In the genomic region with DNA sequence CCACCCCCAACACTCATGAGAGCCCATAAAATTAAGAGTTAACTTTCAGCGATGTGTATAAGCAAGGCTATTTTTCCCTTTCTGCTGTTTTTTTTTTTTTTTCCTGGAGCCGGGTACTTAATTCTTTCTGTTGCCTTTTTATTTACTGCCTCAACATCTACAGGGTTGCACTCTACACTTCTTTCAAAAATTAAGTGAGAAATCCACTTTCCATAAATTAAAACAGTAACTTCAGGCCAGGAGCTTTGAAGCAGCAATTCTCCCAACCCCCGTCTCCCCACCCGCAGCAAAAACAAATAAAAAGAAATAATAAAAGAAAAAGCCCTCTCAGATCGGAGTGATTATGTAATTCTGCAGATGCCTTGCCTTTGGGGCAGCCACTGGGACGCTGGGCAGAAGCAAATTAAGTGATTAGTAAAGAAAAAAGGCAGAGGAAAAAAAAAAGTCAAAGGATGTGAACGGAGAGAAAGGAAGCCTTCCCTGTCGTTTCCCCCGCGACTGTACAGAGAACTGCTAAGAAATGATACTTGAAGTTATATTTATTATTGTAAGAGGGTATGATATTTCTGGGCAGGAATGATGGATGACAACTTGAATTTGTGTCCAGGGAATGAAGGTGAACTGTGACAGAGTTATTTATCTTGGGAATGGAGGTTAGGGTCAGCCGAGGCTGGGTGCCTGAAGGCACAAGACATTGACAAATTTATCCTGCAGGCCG, we compare ENCODE assay signal across 19 cellular contexts.
A peak's percentile ranks its signal among the peaks of the same experiment; 100 is the strongest.
DNase-seq lines count a peak whose midpoint lies in the region; ATAC-seq and TF ChIP-seq lines count a peak whose summit lies in the region.
"Had no signal": no experiment of that assay in that cellular context is flagged by ENCODE, and none has a peak within 500 bp of the region (broad histone marks: within the 10 kb centered on the region; RNA-seq: fewer than 3 reads in every experiment).

No MANE protein-coding gene starts in this region.

- H3K27ac ChIP-seq in GM23338 (ENCODE audit: low read depth) (no peak overlapping the region), psoas muscle (no peak overlapping the region)

- H3K4me1 Mint-ChIP-seq in GM23338 = peaks cover 28% of the 10 kb centered on the region
- H3K4me1 Mint-ChIP-seq: CD8-positive, alpha-beta memory T cell; immature natural killer cell; naive thymus-derived CD8-positive, alpha-beta T cell had no signal

- peaks cover 15% of the 10 kb centered on the region for H3K9me3 Mint-ChIP-seq in GM23338
- H3K9me3 Mint-ChIP-seq: immature natural killer cell had no signal

- peaks cover 4% of the 10 kb centered on the region for H3K4me1 ChIP-seq in GM23338 (ENCODE audit: insufficient read depth)
- H3K4me1 ChIP-seq in adipocyte (ENCODE audit: control insufficient read depth, insufficient read depth, low read length) = peaks cover 40% of the 10 kb centered on the region
- peaks cover 3% of the 10 kb centered on the region for H3K4me1 ChIP-seq in psoas muscle

- H3K9me3 ChIP-seq in adipocyte (ENCODE audit: control insufficient read depth, low read length) = peaks cover 13% of the 10 kb centered on the region
- peaks cover 8% of the 10 kb centered on the region for H3K9me3 ChIP-seq in psoas muscle

- no peaks in the 10 kb centered on the region for H3K79me2 ChIP-seq in GM23338 (replicated peaks; ENCODE audit: insufficient read depth)

- no peaks in the 10 kb centered on the region for H3K9me2 ChIP-seq in GM23338 (ENCODE audit: insufficient read depth)

- intact Hi-C loops in psoas muscle (cut with DNase I) = loop anchor here (5.0 to 10.0 kb wide), 3 partner anchors 108 to 638 kb away; no protein-coding TSS in a partner anchor

- DNase-seq in GM23338 (ENCODE audit: low spot score) = no peak
- DNase-seq in adipocyte (ENCODE audit: low read depth) = no peak
- peak; percentile 75 for DNase-seq in left kidney (ENCODE audit: low read depth, low spot score)
- no peak for DNase-seq in psoas muscle
- DNase-seq in HT-29 (ENCODE audit: low spot score) = no peak
- no peak for DNase-seq in SIG-M5 (lab: John Stamatoyannopoulos, UW)
- no peak for DNase-seq in stimulated activated CD4-positive, alpha-beta T cell treated with anti-CD3 and anti-CD28 coated beads, Interleukin-4, amount 100 ng/mL, for 24 hours
- DNase-seq: activated CD4-positive, alpha-beta memory T cell treated with anti-CD3 and anti-CD28 coated beads for 36 hours; activated T-cell treated with anti-CD3 and anti-CD28 coated beads, Interleukin-2, amount 50 U/mL, for 72 hours; CD8-positive, alpha-beta memory T cell; immature natural killer cell; naive thymus-derived CD8-positive, alpha-beta T cell; stimulated activated CD4-positive, alpha-beta T cell treated with anti-CD3 and anti-CD28 coated beads, Interleukin-15, amount 100 ng/mL, for 24 hours; stimulated activated naive CD8-positive, alpha-beta T cell treated with anti-CD3 and anti-CD28 coated beads, Interleukin-15, Interleukin-2, amounts not matched to agents 100 U/mL and 50 U/mL, for 24 hours had no signal

- no peak overlapping the region for H3K4me3 Mint-ChIP-seq in GM23338
- H3K4me3 Mint-ChIP-seq: activated CD4-positive, alpha-beta memory T cell treated with anti-CD3 and anti-CD28 coated beads for 36 hours; activated T-cell treated with anti-CD3 and anti-CD28 coated beads, Interleukin-2, amount 50 U/mL, for 72 hours; CD8-positive, alpha-beta memory T cell; IgD-negative memory B cell; immature natural killer cell; T-helper 1 cell treated with Interleukin-12 subunit alpha and Interleukin-12 subunit beta and Interleukin-4 antibody, amounts not matched to agents 30 μg/mL and 1 μg/mL, for 36 hours had no signal

- no peaks in the 10 kb centered on the region for H4K20me1 ChIP-seq in GM23338 (replicated peaks; ENCODE audit: insufficient read depth)

- no peaks in the 10 kb centered on the region for H3K27me3 Mint-ChIP-seq in GM23338 (ENCODE audit: insufficient read depth, low read depth, poor library complexity)
- H3K27me3 Mint-ChIP-seq: CD8-positive, alpha-beta memory T cell had no signal

- no peaks in the 10 kb centered on the region for H3F3A ChIP-seq in GM23338 (replicated peaks; ENCODE audit: low read depth)

- no peak overlapping the region for H3K4me2 ChIP-seq in GM23338

- H3K9ac ChIP-seq in adipocyte (ENCODE audit: low read length) = peak overlapping the region; percentile 68

- no peak overlapping the region for H3K27ac Mint-ChIP-seq in GM23338
- H3K27ac Mint-ChIP-seq: activated CD4-positive, alpha-beta memory T cell treated with anti-CD3 and anti-CD28 coated beads for 36 hours; activated T-cell treated with anti-CD3 and anti-CD28 coated beads, Interleukin-2, amount 50 U/mL, for 72 hours; CD8-positive, alpha-beta memory T cell; IgD-negative memory B cell; immature natural killer cell; naive thymus-derived CD8-positive, alpha-beta T cell; T-helper 1 cell treated with Interleukin-12 subunit alpha and Interleukin-12 subunit beta and Interleukin-4 antibody, amounts not matched to agents 30 μg/mL and 1 μg/mL, for 36 hours had no signal

- no peak overlapping the region for H3K4me3 ChIP-seq in GM23338
- H3K4me3 ChIP-seq in adipocyte (ENCODE audit: low read length) = no peak overlapping the region
- peak overlapping the region; percentile 49 for H3K4me3 ChIP-seq in psoas muscle
- H3K4me3 ChIP-seq: lung had no signal

- WGBS in psoas muscle, 3 donors = 61 to 74% (median 62%) methylated on average over 12 of the region's 12 CpGs

- H3K27me3 ChIP-seq in GM23338 (ENCODE audit: insufficient read depth) (no peaks in the 10 kb centered on the region), adipocyte (replicated peaks; ENCODE audit: control insufficient read depth, insufficient read depth, low read length) (no peaks in the 10 kb centered on the region), psoas muscle (ENCODE audit: insufficient read depth in 3 of 3, low read length in 2 of 3) (no peaks in the 10 kb centered on the region)

- H3K36me3 ChIP-seq in GM23338 (ENCODE audit: insufficient read depth) (no peaks in the 10 kb centered on the region), adipocyte (ENCODE audit: control insufficient read depth, insufficient read depth, low read length, severe bottlenecking) (no peaks in the 10 kb centered on the region), psoas muscle (ENCODE audit: insufficient read depth in 1 of 2, low read depth in 1 of 2) (no peaks in the 10 kb centered on the region)

- H2AFZ ChIP-seq in GM23338 = 0 out of 2 replicates have a peak overlapping the region, but pooled peaks have one; percentile 43

- ATAC-seq in GM23338 (no peak), psoas muscle (peak in 1 of 4 donors; percentile 9), HG03097 (IDR thresholded peaks at IDR 0.05; ENCODE audit: low FRiP score, unreplicated experiment) (no peak)
- ATAC-seq: activated naive CD4-positive, alpha-beta T cell treated with anti-CD3 and anti-CD28 coated beads, Interleukin-2, amount 50 U/mL, for 72 hours; activated T-cell treated with anti-CD3 and anti-CD28 coated beads, Interleukin-2, amount 50 U/mL, for 72 hours; naive thymus-derived CD8-positive, alpha-beta T cell; stimulated activated naive CD8-positive, alpha-beta T cell treated with anti-CD3 and anti-CD28 coated beads, Interleukin-15, Interleukin-2, amounts not matched to agents 100 U/mL and 50 U/mL, for 24 hours had no signal

- H3K36me3 Mint-ChIP-seq in GM23338 (ENCODE audit: low read depth) = peaks cover 12% of the 10 kb centered on the region; the same call in 2 of the 3 replicates
- H3K36me3 Mint-ChIP-seq: activated CD4-positive, alpha-beta memory T cell treated with anti-CD3 and anti-CD28 coated beads for 36 hours; CD8-positive, alpha-beta memory T cell; immature natural killer cell had no signal

- TF ChIP-seq CTCF in GM23338 (conservative IDR thresholded peaks at IDR 0.05; ENCODE audit: low read depth in 2 of 2) = no peak
- no peak for TF ChIP-seq CTCF in psoas muscle (IDR thresholded peaks at IDR 0.05)

TF ChIP-seq in GM23338, 12 proteins besides CTCF, POLR2A, EP300 and RAD21 (continues in another document):
- TF ChIP-seq JUNB (IDR thresholded peaks at IDR 0.05; ENCODE audit: unreplicated experiment) (no peak), STAT1 (IDR thresholded peaks at IDR 0.05; ENCODE audit: unreplicated experiment) (no peak)
- TF ChIP-seq, protein P1, sequence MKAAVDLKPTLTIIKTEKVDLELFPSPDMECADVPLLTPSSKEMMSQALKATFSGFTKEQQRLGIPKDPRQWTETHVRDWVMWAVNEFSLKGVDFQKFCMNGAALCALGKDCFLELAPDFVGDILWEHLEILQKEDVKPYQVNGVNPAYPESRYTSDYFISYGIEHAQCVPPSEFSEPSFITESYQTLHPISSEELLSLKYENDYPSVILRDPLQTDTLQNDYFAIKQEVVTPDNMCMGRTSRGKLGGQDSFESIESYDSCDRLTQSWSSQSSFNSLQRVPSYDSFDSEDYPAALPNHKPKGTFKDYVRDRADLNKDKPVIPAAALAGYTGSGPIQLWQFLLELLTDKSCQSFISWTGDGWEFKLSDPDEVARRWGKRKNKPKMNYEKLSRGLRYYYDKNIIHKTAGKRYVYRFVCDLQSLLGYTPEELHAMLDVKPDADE (IDR thresholded peaks at IDR 0.05) = no peak
